22 cellular contexts compared by ENCODE assay signal in the genomic region with DNA sequence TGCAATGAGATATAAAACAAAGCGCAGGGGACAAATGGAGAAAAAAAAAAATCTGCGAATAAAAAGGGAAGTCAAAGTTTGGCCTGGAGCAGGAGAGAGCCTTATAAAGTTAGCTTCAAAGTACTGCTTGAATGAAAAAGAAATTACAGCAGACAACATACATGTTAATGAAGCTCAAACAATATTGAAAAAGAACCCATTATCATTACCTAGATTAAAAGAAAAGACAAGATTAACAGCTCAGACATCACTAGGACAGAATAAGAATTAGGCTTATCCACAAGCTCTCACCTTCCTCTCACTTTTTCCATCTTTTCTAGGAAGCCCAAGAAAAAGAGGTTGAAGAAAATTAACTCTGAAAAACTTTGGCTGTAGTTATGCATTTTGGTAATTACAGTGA.
"Had no signal": no experiment of that assay in that cellular context is flagged by ENCODE, and none has a peak within 500 bp of the region (broad histone marks: within the 10 kb centered on the region; RNA-seq: fewer than 3 reads in every experiment).

No MANE protein-coding gene starts in this region.

- H3K27ac ChIP-seq: PC-9, Peyer's patch, SJCRH30 had no signal

- H3K4me2 ChIP-seq: PC-9 had no signal

- DNase-seq: KBM-7, MV-4-11, NCI-H1048, NCI-H1105, NCI-H1417, NCI-H1436 treated with DMSO at 0.1 percent for 48 hours, NCI-H1694, NCI-H187 treated with DMSO at 0.1 percent for 48 hours, NCI-H2081, NCI-H2107, NCI-H2227 treated with DMSO at 0.1 percent for 48 hours, NCI-H446, NCI-H510A, NCI-H524 treated with DMSO at 0.1 percent for 48 hours, NCI-H69, NCI-H774, PC-9, Peyer's patch, SHP77 treated with DMSO at 0.1 percent for 48 hours, SJCRH30 had no signal

- H3K27me3 ChIP-seq: Peyer's patch, SJCRH30 had no signal

- H3K9me3 ChIP-seq: Peyer's patch, SJCRH30 had no signal

- ATAC-seq: Right ventricle myocardium inferior, SK-N-SH treated with all-trans-retinoic acid at 6 μM for 48 hours had no signal

- H3K36me3 ChIP-seq: Peyer's patch, SJCRH30 had no signal

- H3K4me3 ChIP-seq: PC-9, Peyer's patch, SJCRH30 had no signal

- H3K4me1 ChIP-seq: Peyer's patch, SJCRH30 had no signal

- H2AFZ ChIP-seq: PC-9 had no signal
